Comparison of ENCODE assay signal across 9 cellular contexts in genomic region chr20:37335642-37336368, GRCh38. TPM values are rescaled to one million over a fixed set of nuclear protein-coding genes. Genes with fewer than 3 reads are reported as not detected.
DNase-seq lines count a peak whose midpoint lies in the region; ATAC-seq, FAIRE-seq and TF ChIP-seq lines count a peak whose summit lies in the region.
"Had no signal": no experiment of that assay in that cellular context is flagged by ENCODE, and none has a peak within 500 bp of the region (broad histone marks: within the 10 kb centered on the region; RNA-seq: fewer than 3 reads in every experiment).

No MANE protein-coding gene starts in this region.

- intact Hi-C loops in GM12878 (cut with micrococcal nuclease; ENCODE audit: unreplicated experiment), result loop anchor here (1.0 to 5.0 kb wide), 4 partner anchors 30 to 66 kb away; no protein-coding TSS in a partner anchor

- H3K27ac Mint-ChIP-seq in osteocyte (ENCODE audit: unreplicated experiment), result peak overlapping the region; percentile 27

- BruUV-seq in GM12878 (replicated peaks; lab: Mats Ljungman, UMichigan), result TSS peak; percentile 85

- CTCF ChIA-PET in GM12878 (lab: Yijun Ruan, JAX), result interaction anchor here (0.6 to 3.4 kb wide), 7 partner anchors 9 to 140 kb away, joined by 3 to 13 read pairs (median 4); partner anchors contain the start of gene SRC

- H4K20me1 ChIP-seq in GM12878 (ENCODE audit: control insufficient read depth, insufficient read depth), result no peaks in the 10 kb centered on the region

- SMC1A ChIA-PET in GM12878 (lab: Charles Lee; ENCODE audit: uncharacterized antibody, unreplicated experiment), result interaction anchor here (0.8 to 2.7 kb wide), 20 partner anchors 8 to 65 kb away, joined by 3 to 11 read pairs (median 4); partner anchors contain the start of gene MANBAL

- H3K27ac ChIP-seq in GM12878 (ENCODE audit: control insufficient read depth, insufficient read depth), result peak overlapping the region; percentile 87

- no peaks in the 10 kb centered on the region for H3K36me3 Mint-ChIP-seq in osteocyte (ENCODE audit: unreplicated experiment)
- H3K36me3 Mint-ChIP-seq: brain had no signal

- no peaks in the 10 kb centered on the region for H3K9me3 ChIP-seq in GM12878 (replicated peaks; ENCODE audit: control insufficient read depth, insufficient read depth, low read length)

- H3K36me3 ChIP-seq in GM12878 (ENCODE audit: control insufficient read depth in 2 of 2, insufficient read depth in 2 of 2, low read length in 1 of 2), result no peaks in the 10 kb centered on the region

- FAIRE-seq in GM18507 (lab: Jason Lieb, UNC) (peak; percentile 70), GM12878 (lab: Jason Lieb, UNC) (peak; percentile 18)

- in situ Hi-C loops in GM12878 (cut with MboI), result no loop called here

- H3K9ac ChIP-seq in GM12878 (ENCODE audit: control insufficient read depth, insufficient read depth, low read length), result peak overlapping the region; percentile 51

- TF ChIP-seq POLR2A in GM12878 (IDR thresholded peaks at IDR 0.05; ENCODE audit: low read depth, low read length), result no peak

- H3K4me1 Mint-ChIP-seq in osteocyte (ENCODE audit: unreplicated experiment), result peaks cover 13% of the 10 kb centered on the region

- WGBS in GM12878 (ENCODE audit: insufficient coverage, insufficient replicate concordance, low lambda C conversion rate, missing lambda C conversion rate), result 9% methylated on average over 15 of the region's 15 CpGs

- RAD21 ChIA-PET in GM12878 (lab: Charles Lee; ENCODE audit: unreplicated experiment), result interaction anchor here (0.7 to 3.9 kb wide), 13 partner anchors 10 to 70 kb away, joined by 3 to 38 read pairs (median 7); partner anchors contain the start of genes MANBAL and SRC

- peaks cover 38% of the 10 kb centered on the region for H3K4me1 ChIP-seq in GM12878 (ENCODE audit: control insufficient read depth, insufficient read depth, low read length)

- TF ChIP-seq RAD21 in GM12878 (IDR thresholded peaks at IDR 0.05; ENCODE audit: insufficient read depth, low read depth, low read length), result no peak

- POLR2A ChIA-PET in GM12878 (lab: Charles Lee), result interaction anchor here (0.5 to 3.3 kb wide), 15 partner anchors 8 to 58 kb away, joined by 3 to 31 read pairs (median 4); partner anchors contain the start of genes MANBAL and SRC

- H3K79me2 ChIP-seq in GM12878 (ENCODE audit: control insufficient read depth, insufficient read depth, low read length), result no peaks in the 10 kb centered on the region

- TF ChIP-seq CTCF in GM12878 (IDR thresholded peaks at IDR 0.05 in 2 of 3, conservative IDR thresholded peaks at IDR 0.05 in 1 of 3; ENCODE audit: control insufficient read depth in 2 of 3, extremely low read depth in 1 of 3, insufficient read depth in 1 of 3, low read depth in 3 of 3, low read length in 3 of 3), result no peak
- no peak for TF ChIP-seq CTCF in osteocyte (IDR thresholded peaks at IDR 0.05)

- no peaks in the 10 kb centered on the region for H3K9me3 Mint-ChIP-seq in osteocyte (ENCODE audit: unreplicated experiment)

- no peak for DNase-seq in GM18507 (ENCODE audit: extremely low spot score, insufficient read length, low read depth)
- DNase-seq in GM12878 (ENCODE audit: low read depth, low spot score), result no peak
- DNase-seq in osteocyte (ENCODE audit: extremely low spot score, unreplicated experiment), result no peak
- DNase-seq in DMS53 treated with DMSO at 0.1 percent for 48 hours (lab: John Stamatoyannopoulos, UW; ENCODE audit: unreplicated experiment), result no peak
- DNase-seq in NCI-H128 (lab: John Stamatoyannopoulos, UW; ENCODE audit: unreplicated experiment), result no peak
- no peak for DNase-seq in AG20443 (ENCODE audit: low spot score)
- no peak for DNase-seq in stimulated activated CD4-positive, alpha-beta T cell treated with anti-CD3 and anti-CD28 coated beads, Interleukin-4, amount 100 ng/mL, for 4 hours

- H3K4me2 ChIP-seq in GM12878 (ENCODE audit: control insufficient read depth, insufficient read depth), result peak overlapping the region; percentile 92

- no peaks in the 10 kb centered on the region for H3K27me3 ChIP-seq in GM12878 (replicated peaks in 1 of 2; ENCODE audit: control insufficient read depth in 2 of 2, insufficient read depth in 2 of 2, low read length in 1 of 2)

- H3K4me3 ChIP-seq in GM12878, result peak overlapping the region; percentile 58; the same call in 1 of the 2 replicates

- no peaks in the 10 kb centered on the region for H3K27me3 Mint-ChIP-seq in osteocyte (ENCODE audit: unreplicated experiment)
- H3K27me3 Mint-ChIP-seq: brain had no signal

- no peak overlapping the region for H3K4me3 Mint-ChIP-seq in osteocyte (ENCODE audit: unreplicated experiment)

- peak overlapping the region; percentile 0; the same call in 1 of the 2 replicates for H2AFZ ChIP-seq in GM12878 (ENCODE audit: control insufficient read depth, low read depth, low read length)

- no peak for TF ChIP-seq EP300 in GM12878 (IDR thresholded peaks at IDR 0.05; ENCODE audit: borderline replicate concordance in 1 of 2, control insufficient read depth in 1 of 2, low read depth in 2 of 2, low read length in 2 of 2)

- ATAC-seq in HG03139 (IDR thresholded peaks at IDR 0.05; ENCODE audit: unreplicated experiment), result peak; percentile 11
- peak; percentile 44 for ATAC-seq in GM12878

TF ChIP-seq in GM12878, 131 proteins besides CTCF, POLR2A, EP300 and RAD21 (continues in another document):
- TF ChIP-seq NRF1 (conservative IDR thresholded peaks at IDR 0.05; ENCODE audit: low read depth, low read length), result no peak
- TF ChIP-seq POLR2AphosphoS5 (IDR thresholded peaks at IDR 0.05; ENCODE audit: low read length), result peak; percentile 37; the same call in 1 of the 2 replicates
- TF ChIP-seq, protein P1, sequence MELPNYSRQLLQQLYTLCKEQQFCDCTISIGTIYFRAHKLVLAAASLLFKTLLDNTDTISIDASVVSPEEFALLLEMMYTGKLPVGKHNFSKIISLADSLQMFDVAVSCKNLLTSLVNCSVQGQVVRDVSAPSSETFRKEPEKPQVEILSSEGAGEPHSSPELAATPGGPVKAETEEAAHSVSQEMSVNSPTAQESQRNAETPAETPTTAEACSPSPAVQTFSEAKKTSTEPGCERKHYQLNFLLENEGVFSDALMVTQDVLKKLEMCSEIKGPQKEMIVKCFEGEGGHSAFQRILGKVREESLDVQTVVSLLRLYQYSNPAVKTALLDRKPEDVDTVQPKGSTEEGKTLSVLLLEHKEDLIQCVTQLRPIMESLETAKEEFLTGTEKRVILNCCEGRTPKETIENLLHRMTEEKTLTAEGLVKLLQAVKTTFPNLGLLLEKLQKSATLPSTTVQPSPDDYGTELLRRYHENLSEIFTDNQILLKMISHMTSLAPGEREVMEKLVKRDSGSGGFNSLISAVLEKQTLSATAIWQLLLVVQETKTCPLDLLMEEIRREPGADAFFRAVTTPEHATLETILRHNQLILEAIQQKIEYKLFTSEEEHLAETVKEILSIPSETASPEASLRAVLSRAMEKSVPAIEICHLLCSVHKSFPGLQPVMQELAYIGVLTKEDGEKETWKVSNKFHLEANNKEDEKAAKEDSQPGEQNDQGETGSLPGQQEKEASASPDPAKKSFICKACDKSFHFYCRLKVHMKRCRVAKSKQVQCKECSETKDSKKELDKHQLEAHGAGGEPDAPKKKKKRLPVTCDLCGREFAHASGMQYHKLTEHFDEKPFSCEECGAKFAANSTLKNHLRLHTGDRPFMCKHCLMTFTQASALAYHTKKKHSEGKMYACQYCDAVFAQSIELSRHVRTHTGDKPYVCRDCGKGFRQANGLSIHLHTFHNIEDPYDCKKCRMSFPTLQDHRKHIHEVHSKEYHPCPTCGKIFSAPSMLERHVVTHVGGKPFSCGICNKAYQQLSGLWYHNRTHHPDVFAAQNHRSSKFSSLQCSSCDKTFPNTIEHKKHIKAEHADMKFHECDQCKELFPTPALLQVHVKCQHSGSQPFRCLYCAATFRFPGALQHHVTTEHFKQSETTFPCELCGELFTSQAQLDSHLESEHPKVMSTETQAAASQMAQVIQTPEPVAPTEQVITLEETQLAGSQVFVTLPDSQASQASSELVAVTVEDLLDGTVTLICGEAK (IDR thresholded peaks at IDR 0.05; ENCODE audit: borderline replicate concordance), result peak; percentile 38; the same call in 1 of the 2 replicates

RNA-seq across cellular contexts. Expression of gene SRC, which starts 10.1 kb away (rescaled TPM):
- 118 and 148 TPM in 2 replicates for total RNA-seq in GM12878 (2013; cell fraction: nucleolus; rRNA removed)
- total RNA-seq in GM12878 (2014; rRNA removed), result 22.1 and 27.4 TPM in 2 replicates
- 19.3 and 20.0 TPM in 2 replicates for total RNA-seq in GM12878 (2014; rRNA removed; fragmentation: Illumina TruSeq; extraction: Trizol)
- 63.5 and 71.3 TPM in 2 replicates for total RNA-seq in GM12878 (2021)
- polyA plus RNA-seq in GM12878 (2011; ENCODE audit: low read depth), result 15.0 TPM
- polyA plus RNA-seq in GM12878 (2011; rRNA removed), result 18.4 and 32.0 TPM in 2 replicates
- 41.3 and 47.7 TPM in 2 replicates for polyA plus RNA-seq in GM12878 (2011; cell fraction: cytosol; rRNA removed)
- 185 and 196 TPM in 2 replicates for polyA plus RNA-seq in GM12878 (2011; cell fraction: nucleus; rRNA removed)
- 25.3 and 26.0 TPM in 2 replicates for polyA plus RNA-seq in GM12878 (2012)
- 20.3 and 33.1 TPM in 2 replicates for polyA plus RNA-seq in GM12878 (2014; fragmentation: Illumina TruSeq; extraction: Trizol)
- polyA plus RNA-seq in GM12878 (2014; fragmentation: Nextera tagmentation; extraction: Ambion mirVana), result under 1 TPM; 0.60 to 0.85 TPM
- polyA plus RNA-seq in GM12878 (2014; rRNA removed), result 47.1 and 61.4 TPM in 2 replicates
- polyA plus RNA-seq in GM12878 (2016; fragmentation: Nextera tagmentation; extraction: Ambion mirVana), result 10 to 100 TPM; 26.9 TPM
- 41.8 and 64.6 TPM in 2 replicates for polyA minus RNA-seq in GM12878 (2011; rRNA and poly(A)+ RNA removed)
- 22.9 and 30.8 TPM in 2 replicates for polyA minus RNA-seq in GM12878 (2011; cell fraction: cytosol; rRNA and poly(A)+ RNA removed)
- polyA minus RNA-seq in GM12878 (2011; cell fraction: nucleus; rRNA and poly(A)+ RNA removed), result 42.9 and 73.0 TPM in 2 replicates
- total RNA-seq in osteocyte, result 30.1 and 32.5 TPM in 2 replicates

RNA-seq across cellular contexts. Expression of gene MANBAL, which starts 46.4 kb away (rescaled TPM):
- total RNA-seq in GM12878 (2013; cell fraction: nucleolus; rRNA removed), result 16.3 and 20.6 TPM in 2 replicates
- total RNA-seq in GM12878 (2014; rRNA removed), result 8.6 and 12.2 TPM in 2 replicates
- 15.0 and 15.6 TPM in 2 replicates for total RNA-seq in GM12878 (2014; rRNA removed; fragmentation: Illumina TruSeq; extraction: Trizol)
- 18.9 TPM in 2 replicates for total RNA-seq in GM12878 (2021)
- 22.4 TPM for polyA plus RNA-seq in GM12878 (2011; ENCODE audit: low read depth)
- 25.1 and 39.0 TPM in 2 replicates for polyA plus RNA-seq in GM12878 (2011; rRNA removed)
- 52.9 and 61.1 TPM in 2 replicates for polyA plus RNA-seq in GM12878 (2011; cell fraction: cytosol; rRNA removed)
- polyA plus RNA-seq in GM12878 (2011; cell fraction: nucleus; rRNA removed), result 32.8 and 42.1 TPM in 2 replicates
- polyA plus RNA-seq in GM12878 (2012), result 23.7 and 25.2 TPM in 2 replicates
- polyA plus RNA-seq in GM12878 (2014; fragmentation: Illumina TruSeq; extraction: Trizol), result 20.2 and 30.7 TPM in 2 replicates
- 10 to 100 TPM; 13.7 to 15.6 TPM for polyA plus RNA-seq in GM12878 (2014; fragmentation: Nextera tagmentation; extraction: Ambion mirVana)
- 33.7 and 36.4 TPM in 2 replicates for polyA plus RNA-seq in GM12878 (2014; rRNA removed)
- 10 to 100 TPM; 40.8 to 45.6 TPM for polyA plus RNA-seq in GM12878 (2016; fragmentation: Nextera tagmentation; extraction: Ambion mirVana)
- 25.5 and 25.8 TPM in 2 replicates for polyA minus RNA-seq in GM12878 (2011; rRNA and poly(A)+ RNA removed)
- 7.5 and 9.5 TPM in 2 replicates for polyA minus RNA-seq in GM12878 (2011; cell fraction: cytosol; rRNA and poly(A)+ RNA removed)
- polyA minus RNA-seq in GM12878 (2011; cell fraction: nucleus; rRNA and poly(A)+ RNA removed), result 4.2 and 8.4 TPM in 2 replicates
- total RNA-seq in osteocyte, result 45.5 and 45.8 TPM in 2 replicates
